ENCODE assay signal across 9 cellular contexts in genomic region chrX:131704136-131704695, GRCh38.
DNase-seq lines count a peak whose midpoint lies in the region; ATAC-seq and TF ChIP-seq lines count a peak whose summit lies in the region.
"Had no signal": no experiment of that assay in that cellular context is flagged by ENCODE, and none has a peak within 500 bp of the region (broad histone marks: within the 10 kb centered on the region; RNA-seq: fewer than 3 reads in every experiment).

No MANE protein-coding gene starts in this region.

- TF ChIP-seq CTCF in mesothelial cell of epicardium (IDR thresholded peaks at IDR 0.05; ENCODE audit: unreplicated experiment) = no peak

- no peaks in the 10 kb centered on the region for H3K4me1 Mint-ChIP-seq in mesothelial cell of epicardium

- DNase-seq in DMS53 (lab: John Stamatoyannopoulos, UW) (peak; percentile 92), NCI-H69 (lab: John Stamatoyannopoulos, UW) (peak; percentile 92), smooth muscle cell of the brain vasculature (ENCODE audit: low read depth, low spot score) (peak; percentile 70), GF-D8 (lab: John Stamatoyannopoulos, UW) (no peak), HuH-7.5 (ENCODE audit: low spot score) (no peak), mesothelial cell of epicardium (ENCODE audit: low spot score in 2 of 2, unreplicated experiment in 2 of 2) (no peak)
- peak; percentile 90 for DNase-seq in effector CD4-positive, alpha-beta T cell

- H3K36me3 Mint-ChIP-seq in mesothelial cell of epicardium = peaks cover 61% of the 10 kb centered on the region

- H3K27ac Mint-ChIP-seq in mesothelial cell of epicardium = no peak overlapping the region
- H3K27ac Mint-ChIP-seq: stimulated activated naive CD8-positive, alpha-beta T cell treated with anti-CD3 and anti-CD28 coated beads, Interleukin-15, Interleukin-2, amounts not matched to agents 100 ng/mL and 50 ng/mL, for 24 hours had no signal

- peak; percentile 69 for ATAC-seq in GM21529 (IDR thresholded peaks at IDR 0.05; ENCODE audit: unreplicated experiment)

- no peaks in the 10 kb centered on the region for H3K27me3 Mint-ChIP-seq in mesothelial cell of epicardium (ENCODE audit: low read depth)
- H3K27me3 Mint-ChIP-seq: stimulated activated naive CD8-positive, alpha-beta T cell treated with anti-CD3 and anti-CD28 coated beads, Interleukin-15, Interleukin-2, amounts not matched to agents 100 ng/mL and 50 ng/mL, for 24 hours had no signal

- H3K9me3 Mint-ChIP-seq in mesothelial cell of epicardium = peaks cover 32% of the 10 kb centered on the region
- H3K9me3 Mint-ChIP-seq: stimulated activated naive CD8-positive, alpha-beta T cell treated with anti-CD3 and anti-CD28 coated beads, Interleukin-15, Interleukin-2, amounts not matched to agents 100 ng/mL and 50 ng/mL, for 24 hours had no signal

- H3K4me3 Mint-ChIP-seq in mesothelial cell of epicardium = no peak overlapping the region
- H3K4me3 Mint-ChIP-seq: stimulated activated naive CD8-positive, alpha-beta T cell treated with anti-CD3 and anti-CD28 coated beads, Interleukin-15, Interleukin-2, amounts not matched to agents 100 ng/mL and 50 ng/mL, for 24 hours had no signal

Comparison
In these comparisons a context has a peak if more than half of its experiments do, and no peak if none do; other contexts are left out.
1. DNase-seq: peak in DMS53 (single experiment), NCI-H69 (single experiment), effector CD4-positive, alpha-beta T cell (single experiment) and smooth muscle cell of the brain vasculature (single experiment); none in GF-D8 (single experiment), HuH-7.5 (single experiment) and mesothelial cell of epicardium (0 of 2).